1 cellular context compared by ENCODE assay signal in the genomic region with DNA sequence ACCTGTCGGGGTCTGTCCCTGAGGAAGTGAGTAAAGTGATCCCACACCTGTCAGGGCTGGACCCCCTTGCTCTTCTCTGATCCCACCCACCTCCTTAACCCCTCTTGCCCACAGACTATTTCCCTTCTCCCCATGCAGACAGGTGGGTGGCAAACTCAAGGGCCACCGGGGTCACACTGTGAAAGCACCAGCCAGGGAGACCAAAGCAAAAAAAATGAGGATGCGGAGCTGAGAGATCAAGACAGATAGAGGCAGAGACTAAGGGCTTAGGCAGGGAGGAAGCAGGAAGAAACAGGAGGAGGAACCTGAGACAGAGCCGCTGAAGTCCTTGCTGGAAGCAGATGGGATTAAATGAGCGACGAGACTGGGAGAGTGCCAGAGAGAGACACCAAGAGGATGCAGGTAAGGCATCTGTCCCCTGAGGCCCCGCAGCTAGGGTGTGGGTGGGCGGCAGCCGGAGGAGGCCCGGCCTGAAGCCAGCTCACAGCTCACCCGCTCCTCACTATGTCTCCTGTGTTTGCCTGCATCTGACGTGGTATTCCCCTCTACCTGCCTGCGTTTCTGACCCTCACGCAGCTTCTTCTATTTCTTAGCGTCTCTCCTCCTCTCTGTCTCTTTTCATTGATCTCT.
TF ChIP-seq lines count a peak whose summit lies in the region.

No MANE protein-coding gene starts in this region.

TF ChIP-seq in GM12878, 131 proteins besides CTCF, POLR2A, EP300 and RAD21:
- TF ChIP-seq RAD51 (IDR thresholded peaks at IDR 0.05), result no peak
- no peak for TF ChIP-seq YY1 (IDR thresholded peaks at IDR 0.05; ENCODE audit: low read depth, low read length)
- TF ChIP-seq CHD2 (IDR thresholded peaks at IDR 0.05; ENCODE audit: borderline replicate concordance, low read depth, low read length), result no peak
- no peak for TF ChIP-seq SIX5 (IDR thresholded peaks at IDR 0.05; ENCODE audit: low read depth, low read length, severe bottlenecking)
- no peak for TF ChIP-seq SMAD5 (IDR thresholded peaks at IDR 0.05; ENCODE audit: low read depth)
- no peak for TF ChIP-seq IRF3 (IDR thresholded peaks at IDR 0.05)
- TF ChIP-seq MYC (IDR thresholded peaks at IDR 0.05; ENCODE audit: insufficient read depth, insufficient read length, insufficient replicate concordance, low read length, severe bottlenecking), result no peak
- TF ChIP-seq ZBTB11 (CRISPR knock-in tag; IDR thresholded peaks at IDR 0.05), result no peak
- no peak for TF ChIP-seq BHLHE40 (IDR thresholded peaks at IDR 0.05; ENCODE audit: borderline replicate concordance in 1 of 2, low read depth in 2 of 2, low read length in 1 of 2)
- TF ChIP-seq POLR2AphosphoS5 (IDR thresholded peaks at IDR 0.05; ENCODE audit: low read length), result no peak
- TF ChIP-seq SP1 (IDR thresholded peaks at IDR 0.05; ENCODE audit: low read depth, low read length), result no peak
- TF ChIP-seq, protein P1, sequence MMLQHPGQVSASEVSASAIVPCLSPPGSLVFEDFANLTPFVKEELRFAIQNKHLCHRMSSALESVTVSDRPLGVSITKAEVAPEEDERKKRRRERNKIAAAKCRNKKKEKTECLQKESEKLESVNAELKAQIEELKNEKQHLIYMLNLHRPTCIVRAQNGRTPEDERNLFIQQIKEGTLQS (IDR thresholded peaks at IDR 0.05; ENCODE audit: borderline replicate concordance, extremely low read depth, low read depth, low read length), result no peak
